Comparison of ENCODE assay signal across 26 cellular contexts in the genomic region with DNA sequence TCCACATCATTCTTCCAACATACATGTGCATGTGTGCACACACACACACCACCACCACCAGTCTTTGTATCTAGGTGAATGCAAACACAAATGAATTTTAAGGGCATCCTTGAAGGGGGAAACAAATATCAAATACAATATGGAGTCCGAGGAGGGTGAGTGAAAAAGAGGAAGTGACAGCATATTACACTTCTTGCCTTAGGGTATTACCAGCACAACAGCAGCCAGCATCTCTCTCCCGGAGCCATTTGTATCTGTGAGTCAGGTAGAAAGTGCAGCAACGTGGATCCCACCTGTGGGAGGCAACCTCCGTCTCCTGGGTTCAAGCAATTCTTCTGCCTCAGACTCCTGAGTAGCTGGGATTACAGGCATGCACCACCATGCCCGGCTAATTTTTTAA.
"Had no signal": no experiment of that assay in that cellular context is flagged by ENCODE, and none has a peak within 500 bp of the region (broad histone marks: within the 10 kb centered on the region; RNA-seq: fewer than 3 reads in every experiment).

No MANE protein-coding gene starts in this region.

- DNase-seq: hypothalamus; immature natural killer cell; kidney; left colon; left lung; lower lobe of right lung; mammary epithelial cell; mesenchymal stem cell; naive B cell; natural killer cell; nephron progenitor cell; ovary; right lobe of liver; stimulated activated CD4-positive, alpha-beta T cell treated with anti-CD3 and anti-CD28 coated beads, Interleukin-1b, Interleukin-23, amount 100 ng/mL, for 48 hours; stimulated activated CD4-positive, alpha-beta T cell treated with anti-CD3 and anti-CD28 coated beads, Interleukin-2, amount 100 ng/mL, for 48 hours; stimulated activated CD4-positive, alpha-beta T cell treated with anti-CD3 and anti-CD28 coated beads, Interleukin-4, amount 100 ng/mL, for 4 hours; stimulated activated CD8-positive, alpha-beta memory T cell treated with anti-CD3 and anti-CD28 coated beads, Interleukin-4, amount 100 ng/mL, for 48 hours; stimulated activated naive CD4-positive, alpha-beta T cell treated with Interleukin-2 at 50 U/mL for 16 hours; stimulated activated naive CD8-positive, alpha-beta T cell treated with anti-CD3 and anti-CD28 coated beads, Interleukin-15, amount 100 ng/mL, for 72 hours; substantia nigra; upper lobe of left lung had no signal

- H3K36me3 ChIP-seq: left lung, lower lobe of right lung, ovary, right atrium auricular region, right lobe of liver, tibial nerve, upper lobe of left lung had no signal

- H3K27ac ChIP-seq: left lung, lower lobe of right lung, ovary, right atrium auricular region, right lobe of liver, tibial nerve, upper lobe of left lung had no signal

- H3K4me1 ChIP-seq: left lung, lower lobe of right lung, right atrium auricular region, right lobe of liver, tibial nerve, upper lobe of left lung had no signal

- H3K9me3 ChIP-seq: left lung, lower lobe of right lung, ovary, right atrium auricular region, right lobe of liver, tibial nerve, upper lobe of left lung had no signal

- H3K4me3 ChIP-seq: left lung, lower lobe of right lung, ovary, right atrium auricular region, right lobe of liver, smooth muscle cell, tibial nerve, upper lobe of left lung had no signal

- H3K4me2 ChIP-seq: smooth muscle cell had no signal

- H3K27me3 ChIP-seq: left lung, ovary, right atrium auricular region, right lobe of liver, tibial nerve, upper lobe of left lung had no signal

- FAIRE-seq: islet of Langerhans, kidney had no signal

- ATAC-seq: left colon; left lung; lower lobe of right lung; natural killer cell; right lobe of liver; stimulated activated memory B cell treated with anti-CD40 and anti-IgM and Interleukin-4, amounts not matched to agents 10 μg/mL and 1 μg/mL and 100 μg/mL, for 72 hours; stimulated activated naive CD8-positive, alpha-beta T cell treated with anti-CD3 and anti-CD28 coated beads, Interleukin-15, amount 100 ng/mL, for 72 hours had no signal
